12 cellular contexts compared by ENCODE assay signal in the genomic region with DNA sequence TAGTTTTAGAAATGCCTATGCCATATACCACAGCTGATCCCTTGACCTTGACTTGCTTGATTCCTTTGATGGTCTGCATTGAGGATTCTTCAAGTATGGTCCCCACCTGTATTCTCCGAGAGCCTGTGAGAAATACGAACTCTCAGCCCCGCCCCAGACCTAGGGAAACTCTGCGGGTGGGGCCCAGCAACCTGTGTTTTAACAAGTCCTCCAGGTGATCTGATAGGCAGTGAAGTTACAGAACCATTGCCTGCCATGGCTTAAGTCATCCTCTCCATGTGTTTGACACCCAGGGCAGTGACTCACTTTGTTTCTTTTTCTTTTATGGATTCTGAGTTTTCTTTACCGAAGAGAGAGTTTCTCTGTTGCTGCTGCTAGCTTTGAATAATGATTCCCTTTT. TPM values are rescaled to one million over a fixed set of nuclear protein-coding genes. Genes with fewer than 3 reads are reported as not detected.
"Had no signal": no experiment of that assay in that cellular context is flagged by ENCODE, and none has a peak within 500 bp of the region (broad histone marks: within the 10 kb centered on the region; RNA-seq: fewer than 3 reads in every experiment).

No MANE protein-coding gene starts in this region.

- ATAC-seq: left lobe of liver; right lobe of liver; stimulated activated effector memory CD8-positive, alpha-beta T cell treated with anti-CD3 and anti-CD28 coated beads, Interleukin-12 subunit alpha, Interleukin-12 subunit beta, amount 100 ng/mL, for 72 hours had no signal

- H3K9me3 ChIP-seq: right lobe of liver, tibial nerve had no signal

- H3K4me3 ChIP-seq: cardiac muscle cell, right lobe of liver, tibial nerve had no signal

- H3K27me3 ChIP-seq: right lobe of liver had no signal

- H3K4me1 ChIP-seq: right lobe of liver, tibial nerve had no signal

- H3K36me3 ChIP-seq: cardiac muscle cell, right lobe of liver, tibial nerve had no signal

- DNase-seq: activated B cell treated with CpG ODN at 0.5 μM for 24 hours; activated gamma-delta T cell treated with Interleukin-2 at 50 U/mL for 16 hours; activated naive CD8-positive, alpha-beta T cell treated with anti-CD3 and anti-CD28 coated beads, Interleukin-2, amount 10 ng/mL, durations not matched to agents 7 days and 5 days; activated T-cell treated with anti-CD3 and anti-CD28 coated beads, Interleukin-2, amount 50 U/mL, for 24 hours; occipital lobe; right lobe of liver; T-helper 1 cell had no signal

- H3K27ac ChIP-seq: cardiac muscle cell, right lobe of liver, tibial nerve had no signal

RNA-seq across cellular contexts. Expression of a gene that starts 18.5 kb away (rescaled TPM):
- total RNA-seq: activated naive CD8-positive, alpha-beta T cell treated with anti-CD3 and anti-CD28 coated beads, Interleukin-2, amount 10 ng/mL, durations not matched to agents 7 days and 5 days; endothelial cell of umbilical vein had no signal
- polyA plus RNA-seq: endothelial cell of umbilical vein had no signal
